Comparison of ENCODE assay signal across 1 cellular context in genomic region chr22:26447594-26448329, GRCh38.
TF ChIP-seq lines count a peak whose summit lies in the region.

No MANE protein-coding gene starts in this region.

TF ChIP-seq in WTC11, 78 proteins besides CTCF, POLR2A, EP300 and RAD21 (continued from another document):
- TF ChIP-seq E2F1 (CRISPR knock-in tag; IDR thresholded peaks at IDR 0.05) (no peak), EMX1 (CRISPR knock-in tag; IDR thresholded peaks at IDR 0.05) (no peak), ZNF416 (CRISPR knock-in tag; IDR thresholded peaks at IDR 0.05) (no peak), CDX4 (CRISPR knock-in tag; IDR thresholded peaks at IDR 0.05; ENCODE audit: borderline replicate concordance) (no peak), ETV6 (CRISPR knock-in tag; IDR thresholded peaks at IDR 0.05) (no peak), ATF2 (CRISPR knock-in tag; IDR thresholded peaks at IDR 0.05; ENCODE audit: borderline replicate concordance, low read depth) (no peak), ZNF281 (CRISPR knock-in tag; IDR thresholded peaks at IDR 0.05) (no peak), CREB1 (CRISPR knock-in tag; IDR thresholded peaks at IDR 0.05) (no peak), ZNF423 (CRISPR knock-in tag; IDR thresholded peaks at IDR 0.05) (no peak), NR2C2 (CRISPR knock-in tag; IDR thresholded peaks at IDR 0.05) (no peak), SP1 (CRISPR knock-in tag; conservative IDR thresholded peaks at IDR 0.05) (no peak), ZNF219 (CRISPR knock-in tag; IDR thresholded peaks at IDR 0.05; ENCODE audit: borderline replicate concordance) (no peak)
- TF ChIP-seq, protein P1, sequence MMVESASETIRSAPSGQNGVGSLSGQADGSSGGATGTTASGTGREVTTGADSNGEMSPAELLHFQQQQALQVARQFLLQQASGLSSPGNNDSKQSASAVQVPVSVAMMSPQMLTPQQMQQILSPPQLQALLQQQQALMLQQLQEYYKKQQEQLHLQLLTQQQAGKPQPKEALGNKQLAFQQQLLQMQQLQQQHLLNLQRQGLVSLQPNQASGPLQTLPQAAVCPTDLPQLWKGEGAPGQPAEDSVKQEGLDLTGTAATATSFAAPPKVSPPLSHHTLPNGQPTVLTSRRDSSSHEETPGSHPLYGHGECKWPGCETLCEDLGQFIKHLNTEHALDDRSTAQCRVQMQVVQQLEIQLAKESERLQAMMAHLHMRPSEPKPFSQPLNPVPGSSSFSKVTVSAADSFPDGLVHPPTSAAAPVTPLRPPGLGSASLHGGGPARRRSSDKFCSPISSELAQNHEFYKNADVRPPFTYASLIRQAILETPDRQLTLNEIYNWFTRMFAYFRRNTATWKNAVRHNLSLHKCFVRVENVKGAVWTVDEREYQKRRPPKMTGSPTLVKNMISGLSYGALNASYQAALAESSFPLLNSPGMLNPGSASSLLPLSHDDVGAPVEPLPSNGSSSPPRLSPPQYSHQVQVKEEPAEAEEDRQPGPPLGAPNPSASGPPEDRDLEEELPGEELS (CRISPR knock-in tag; IDR thresholded peaks at IDR 0.05), result no peak
- TF ChIP-seq, protein P2, sequence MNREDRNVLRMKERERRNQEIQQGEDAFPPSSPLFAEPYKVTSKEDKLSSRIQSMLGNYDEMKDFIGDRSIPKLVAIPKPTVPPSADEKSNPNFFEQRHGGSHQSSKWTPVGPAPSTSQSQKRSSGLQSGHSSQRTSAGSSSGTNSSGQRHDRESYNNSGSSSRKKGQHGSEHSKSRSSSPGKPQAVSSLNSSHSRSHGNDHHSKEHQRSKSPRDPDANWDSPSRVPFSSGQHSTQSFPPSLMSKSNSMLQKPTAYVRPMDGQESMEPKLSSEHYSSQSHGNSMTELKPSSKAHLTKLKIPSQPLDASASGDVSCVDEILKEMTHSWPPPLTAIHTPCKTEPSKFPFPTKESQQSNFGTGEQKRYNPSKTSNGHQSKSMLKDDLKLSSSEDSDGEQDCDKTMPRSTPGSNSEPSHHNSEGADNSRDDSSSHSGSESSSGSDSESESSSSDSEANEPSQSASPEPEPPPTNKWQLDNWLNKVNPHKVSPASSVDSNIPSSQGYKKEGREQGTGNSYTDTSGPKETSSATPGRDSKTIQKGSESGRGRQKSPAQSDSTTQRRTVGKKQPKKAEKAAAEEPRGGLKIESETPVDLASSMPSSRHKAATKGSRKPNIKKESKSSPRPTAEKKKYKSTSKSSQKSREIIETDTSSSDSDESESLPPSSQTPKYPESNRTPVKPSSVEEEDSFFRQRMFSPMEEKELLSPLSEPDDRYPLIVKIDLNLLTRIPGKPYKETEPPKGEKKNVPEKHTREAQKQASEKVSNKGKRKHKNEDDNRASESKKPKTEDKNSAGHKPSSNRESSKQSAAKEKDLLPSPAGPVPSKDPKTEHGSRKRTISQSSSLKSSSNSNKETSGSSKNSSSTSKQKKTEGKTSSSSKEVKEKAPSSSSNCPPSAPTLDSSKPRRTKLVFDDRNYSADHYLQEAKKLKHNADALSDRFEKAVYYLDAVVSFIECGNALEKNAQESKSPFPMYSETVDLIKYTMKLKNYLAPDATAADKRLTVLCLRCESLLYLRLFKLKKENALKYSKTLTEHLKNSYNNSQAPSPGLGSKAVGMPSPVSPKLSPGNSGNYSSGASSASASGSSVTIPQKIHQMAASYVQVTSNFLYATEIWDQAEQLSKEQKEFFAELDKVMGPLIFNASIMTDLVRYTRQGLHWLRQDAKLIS (CRISPR knock-in tag; IDR thresholded peaks at IDR 0.05; ENCODE audit: borderline replicate concordance), result no peak
